Comparison of ENCODE assay signal across 8 cellular contexts in the genomic region with DNA sequence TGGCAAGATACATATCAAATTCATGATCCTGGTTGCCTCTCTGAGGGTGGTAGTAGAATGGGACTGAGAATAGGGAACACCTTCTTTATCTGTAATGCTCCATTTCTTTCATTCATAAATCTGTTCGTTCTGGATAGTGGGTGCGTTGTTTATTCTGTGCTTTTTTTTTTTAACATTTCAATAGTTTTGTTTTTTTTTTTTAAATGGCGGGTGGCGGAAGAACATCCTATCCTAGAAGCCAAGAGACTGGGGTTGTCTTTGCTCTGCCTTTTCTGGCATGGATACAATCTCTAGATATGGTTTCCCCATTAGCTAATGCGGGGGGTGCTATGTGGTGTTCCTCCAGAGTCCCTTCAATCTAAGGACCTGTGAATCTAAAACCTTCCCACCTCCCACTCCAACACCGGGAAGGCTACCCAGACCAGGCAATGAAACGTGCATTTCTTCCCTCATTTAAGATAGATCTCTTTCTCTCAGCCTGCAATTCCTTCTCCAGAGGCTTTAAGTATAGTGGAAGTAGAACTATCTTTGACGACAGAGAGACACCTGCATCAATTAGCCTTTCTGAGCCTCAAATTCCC. TPM values are rescaled to one million over a fixed set of nuclear protein-coding genes. Genes with fewer than 3 reads are reported as not detected.
DNase-seq lines count a peak whose midpoint lies in the region; ATAC-seq and TF ChIP-seq lines count a peak whose summit lies in the region.

No MANE protein-coding gene starts in this region.

- POLR2A ChIA-PET in CD4-positive, alpha-beta memory T cell (lab: Charles Lee; ENCODE audit: partially characterized antibody): interaction anchor here (0.7 to 3.4 kb wide), 11 partner anchors 10 to 602 kb away, joined by 3 to 36 read pairs (median 3); a partner anchor contains a TSS

- H3K4me3 ChIP-seq in CD4-positive, alpha-beta memory T cell (ENCODE audit: low read length in 2 of 2): peak overlapping the region; percentile 72 to 99
- H3K4me3 ChIP-seq in HFF-Myc (replicated peaks; ENCODE audit: low read depth, low read length): peak overlapping the region; percentile 61
- peak overlapping the region; percentile 70 to 81 (median 76) for H3K4me3 ChIP-seq in upper lobe of left lung

- H3K4me3 Mint-ChIP-seq in CD4-positive, alpha-beta memory T cell: peak overlapping the region; percentile 91 to 100 (median 99)
- H3K4me3 Mint-ChIP-seq in activated T-helper 2 cell treated with anti-CD3 and anti-CD28 coated beads, Interferon-gamma antibody, Interleukin-2, Interleukin-4, amounts not matched to agents 10 μg/mL and 5 μg/mL and 100 μg/mL, durations not matched to agents 14 hours and 24 hours and 36 hours (ENCODE audit: low read depth): peak overlapping the region; percentile 97

- no peaks in the 10 kb centered on the region for H3K9me3 Mint-ChIP-seq in CD4-positive, alpha-beta memory T cell
- H3K9me3 Mint-ChIP-seq in activated T-helper 2 cell treated with anti-CD3 and anti-CD28 coated beads, Interferon-gamma antibody, Interleukin-2, Interleukin-4, amounts not matched to agents 10 μg/mL and 5 μg/mL and 100 μg/mL, durations not matched to agents 14 hours and 24 hours and 36 hours: no peaks in the 10 kb centered on the region

- peak in 1 of 5 donors; percentile 33 for DNase-seq in CD4-positive, alpha-beta memory T cell
- DNase-seq in HFF-Myc (ENCODE audit: extremely low read depth, low read depth) (no peak), upper lobe of left lung (no peak), NCI-H2029 (lab: John Stamatoyannopoulos, UW) (no peak), NCI-H510A treated with DMSO at 0.1 percent for 48 hours (lab: John Stamatoyannopoulos, UW) (no peak)
- no peak for DNase-seq in activated T-helper 2 cell treated with anti-CD3 and anti-CD28 coated beads, Interferon-gamma antibody, Interleukin-2, Interleukin-4, amounts not matched to agents 10 μg/mL and 5 μg/mL and 100 μg/mL, durations not matched to agents 14 hours and 24 hours and 36 hours (ENCODE audit: low spot score)

- no peak for TF ChIP-seq EP300 in upper lobe of left lung (IDR thresholded peaks at IDR 0.05)

- H3K27ac Mint-ChIP-seq in CD4-positive, alpha-beta memory T cell: peak overlapping the region; percentile 97 to 100 (median 100)
- H3K27ac Mint-ChIP-seq in activated T-helper 2 cell treated with anti-CD3 and anti-CD28 coated beads, Interferon-gamma antibody, Interleukin-2, Interleukin-4, amounts not matched to agents 10 μg/mL and 5 μg/mL and 100 μg/mL, durations not matched to agents 14 hours and 24 hours and 36 hours: peak overlapping the region; percentile 99

- CTCF ChIA-PET in CD4-positive, alpha-beta memory T cell (lab: Charles Lee; ENCODE audit: partially characterized antibody): interaction anchor here (0.6 to 2.7 kb wide), 8 partner anchors 9 to 1105 kb away, joined by 3 to 9 read pairs (median 4); no protein-coding TSS in a partner anchor

- H3K36me3 ChIP-seq in CD4-positive, alpha-beta memory T cell (ENCODE audit: insufficient read depth, low read length): no peaks in the 10 kb centered on the region
- peaks cover 0 to 15% (median 0%) of the 10 kb centered on the region in 4 donors for H3K36me3 ChIP-seq in upper lobe of left lung

- H3K9me3 ChIP-seq in CD4-positive, alpha-beta memory T cell (ENCODE audit: control insufficient read depth in 1 of 2, low read length in 2 of 2): no peaks in the 10 kb centered on the region
- H3K9me3 ChIP-seq in upper lobe of left lung: no peaks in the 10 kb centered on the region

- H3K36me3 Mint-ChIP-seq in CD4-positive, alpha-beta memory T cell: peaks cover 9 to 22% of the 10 kb centered on the region in 2 donors
- H3K36me3 Mint-ChIP-seq in activated T-helper 2 cell treated with anti-CD3 and anti-CD28 coated beads, Interferon-gamma antibody, Interleukin-2, Interleukin-4, amounts not matched to agents 10 μg/mL and 5 μg/mL and 100 μg/mL, durations not matched to agents 14 hours and 24 hours and 36 hours (ENCODE audit: low read depth): peaks cover 3% of the 10 kb centered on the region

- WGBS in upper lobe of left lung, 2 donors: 15 to 27% methylated on average over 8 of the region's 8 CpGs

- intact Hi-C loops in CD4-positive, alpha-beta memory T cell (cut with micrococcal nuclease): loop anchor here (1.0 to 10.0 kb wide), 11 partner anchors 216 to 768 kb away; a partner anchor contains a TSS
- intact Hi-C loops in activated T-helper 2 cell treated with anti-CD3 and anti-CD28 coated beads, Interferon-gamma antibody, Interleukin-2, Interleukin-4, amounts not matched to agents 10 μg/mL and 5 μg/mL and 100 μg/mL, durations not matched to agents 14 hours and 24 hours and 36 hours (cut with micrococcal nuclease): loop anchor here (1.0 to 10.0 kb wide), 6 partner anchors 45 to 368 kb away; a partner anchor contains a TSS

- peaks cover 7 to 43% (median 24%) of the 10 kb centered on the region in 4 donors for H3K4me1 Mint-ChIP-seq in CD4-positive, alpha-beta memory T cell
- peaks cover 23% of the 10 kb centered on the region for H3K4me1 Mint-ChIP-seq in activated T-helper 2 cell treated with anti-CD3 and anti-CD28 coated beads, Interferon-gamma antibody, Interleukin-2, Interleukin-4, amounts not matched to agents 10 μg/mL and 5 μg/mL and 100 μg/mL, durations not matched to agents 14 hours and 24 hours and 36 hours (ENCODE audit: low read depth)

- H3K4me1 ChIP-seq in CD4-positive, alpha-beta memory T cell (ENCODE audit: insufficient read depth, low read length): peaks cover 18% of the 10 kb centered on the region
- peaks cover 13 to 16% (median 14%) of the 10 kb centered on the region in 4 donors for H3K4me1 ChIP-seq in upper lobe of left lung

- no peaks in the 10 kb centered on the region for H3K27me3 ChIP-seq in CD4-positive, alpha-beta memory T cell (ENCODE audit: insufficient read depth, low read length)
- H3K27me3 ChIP-seq in layer of hippocampus (ENCODE audit: control insufficient read depth, insufficient read depth, low read length): no peaks in the 10 kb centered on the region
- no peaks in the 10 kb centered on the region for H3K27me3 ChIP-seq in upper lobe of left lung

- ATAC-seq in upper lobe of left lung (ENCODE audit: low FRiP score in 2 of 2) (no peak), HG03025 (IDR thresholded peaks at IDR 0.05; ENCODE audit: low FRiP score, unreplicated experiment) (no peak)

- no peak for TF ChIP-seq POLR2A in upper lobe of left lung (IDR thresholded peaks at IDR 0.05)

- peak overlapping the region; percentile 90 for H3K27ac ChIP-seq in CD4-positive, alpha-beta memory T cell (ENCODE audit: low read depth, low read length)
- H3K27ac ChIP-seq in layer of hippocampus (ENCODE audit: low read depth, low read length) (peak overlapping the region; percentile 100), upper lobe of left lung (peak overlapping the region; percentile 93 to 95 (median 94))

- H3K27me3 Mint-ChIP-seq in CD4-positive, alpha-beta memory T cell: peaks cover 0 to 3% of the 10 kb centered on the region in 2 donors
- no peaks in the 10 kb centered on the region for H3K27me3 Mint-ChIP-seq in activated T-helper 2 cell treated with anti-CD3 and anti-CD28 coated beads, Interferon-gamma antibody, Interleukin-2, Interleukin-4, amounts not matched to agents 10 μg/mL and 5 μg/mL and 100 μg/mL, durations not matched to agents 14 hours and 24 hours and 36 hours (ENCODE audit: low read depth)

- TF ChIP-seq CTCF in HFF-Myc (IDR thresholded peaks at IDR 0.05; ENCODE audit: low read depth, low read length, missing control alignments): no peak
- TF ChIP-seq CTCF in upper lobe of left lung (IDR thresholded peaks at IDR 0.05): no peak

RNA-seq across cellular contexts. Expression of a gene that starts 0.9 kb away (rescaled TPM):
- 10 to 100 TPM; 32.4 to 33.9 TPM for total RNA-seq in CD4-positive, alpha-beta memory T cell
- 10 to 100 TPM; 53.8 to 54.8 TPM for polyA plus RNA-seq in CD4-positive, alpha-beta memory T cell
- total RNA-seq in activated T-helper 2 cell treated with anti-CD3 and anti-CD28 coated beads, Interferon-gamma antibody, Interleukin-2, Interleukin-4, amounts not matched to agents 10 μg/mL and 5 μg/mL and 100 μg/mL, durations not matched to agents 14 hours and 24 hours and 36 hours: 18.2 and 19.2 TPM in 2 replicates
- total RNA-seq in upper lobe of left lung: 10 to 100 TPM; 12.7 to 39.6 (median 22.8) TPM

RNA-seq across cellular contexts. Expression of a gene that starts 23.2 kb away (rescaled TPM):
- total RNA-seq in CD4-positive, alpha-beta memory T cell: not detected
- polyA plus RNA-seq in CD4-positive, alpha-beta memory T cell: under 1 TPM in 1 of 2 donors, not detected in 1; 0.13 TPM
- total RNA-seq in activated T-helper 2 cell treated with anti-CD3 and anti-CD28 coated beads, Interferon-gamma antibody, Interleukin-2, Interleukin-4, amounts not matched to agents 10 μg/mL and 5 μg/mL and 100 μg/mL, durations not matched to agents 14 hours and 24 hours and 36 hours: not detected in 2 replicates
- 10 to 100 TPM in 1 of 6 donors, 1 to 10 TPM in 4, under 1 TPM in 1; 0.20 to 28.4 (median 3.1) TPM for total RNA-seq in upper lobe of left lung
